In the genomic region with DNA sequence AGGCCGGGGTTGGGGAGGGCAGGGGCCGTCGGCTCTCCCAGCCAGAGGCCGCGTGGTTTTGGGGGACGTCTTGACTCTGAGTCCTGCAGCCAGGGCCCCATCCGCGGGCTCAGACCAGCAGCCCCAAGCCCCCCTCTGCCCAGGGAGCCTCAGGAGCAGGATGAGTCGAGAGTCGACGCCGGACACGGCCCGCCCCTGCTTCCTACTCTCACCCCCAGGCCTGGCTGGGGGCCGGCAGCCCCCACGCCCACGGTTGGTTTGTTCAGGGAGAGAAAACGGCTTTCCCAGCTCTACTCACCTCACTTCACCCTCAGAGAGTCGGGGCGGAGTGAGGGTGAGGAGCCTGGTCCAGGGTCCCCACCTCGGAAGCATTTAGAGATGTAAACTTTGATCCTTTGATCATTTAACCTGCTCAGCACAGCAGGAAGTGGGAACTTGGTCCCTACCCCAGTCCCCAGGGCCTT, we compare ENCODE assay signal across 8 cellular contexts. TPM values are rescaled to one million over a fixed set of nuclear protein-coding genes. Genes with fewer than 3 reads are reported as not detected.
A peak's percentile ranks its signal among the peaks of the same experiment; 100 is the strongest.
DNase-seq lines count a peak whose midpoint lies in the region; ATAC-seq and FAIRE-seq lines count a peak whose summit lies in the region.

No MANE protein-coding gene starts in this region.

- DNase-seq in activated CD8-positive, alpha-beta memory T cell treated with anti-CD3 and anti-CD28 coated beads, Interleukin-2, amount 10 ng/mL, durations not matched to agents 7 days and 5 days = no peak
- DNase-seq in activated CD8-positive, alpha-beta memory T cell treated with anti-CD3 and anti-CD28 coated beads for 24 hours = no peak
- DNase-seq in left colon (peak in 1 of 2 donors; percentile 35), substantia nigra (lab: John Stamatoyannopoulos, UW) (peak in 1 of 49 donors; percentile 43), iPS-NIHi11 (ENCODE audit: low spot score) (no peak), frontal cortex (ENCODE audit: low spot score in 2 of 2) (no peak)

- H3K27ac ChIP-seq in substantia nigra (ENCODE audit: low read depth, low read length, poor library complexity, severe bottlenecking) = peak overlapping the region; percentile 73

- peak overlapping the region; percentile 36 for H3K4me3 Mint-ChIP-seq in activated CD8-positive, alpha-beta memory T cell treated with anti-CD3 and anti-CD28 coated beads, Interleukin-2, amount 10 ng/mL, durations not matched to agents 7 days and 5 days
- H3K4me3 Mint-ChIP-seq in activated T-helper 17 cell treated with anti-CD3 and anti-CD28 coated beads, Interleukin-2, amount 50 U/mL, for 72 hours = peak overlapping the region; percentile 46

- H3K36me3 Mint-ChIP-seq in activated CD8-positive, alpha-beta memory T cell treated with anti-CD3 and anti-CD28 coated beads, Interleukin-2, amount 10 ng/mL, durations not matched to agents 7 days and 5 days = no peaks in the 10 kb centered on the region
- no peaks in the 10 kb centered on the region for H3K36me3 Mint-ChIP-seq in activated T-helper 17 cell treated with anti-CD3 and anti-CD28 coated beads, Interleukin-2, amount 50 U/mL, for 72 hours (ENCODE audit: low read depth)

- H3K4me1 Mint-ChIP-seq in activated CD8-positive, alpha-beta memory T cell treated with anti-CD3 and anti-CD28 coated beads, Interleukin-2, amount 10 ng/mL, durations not matched to agents 7 days and 5 days = peaks cover 3% of the 10 kb centered on the region
- H3K4me1 Mint-ChIP-seq in activated T-helper 17 cell treated with anti-CD3 and anti-CD28 coated beads, Interleukin-2, amount 50 U/mL, for 72 hours = peaks cover 6% of the 10 kb centered on the region

- no peak for FAIRE-seq in frontal cortex (lab: Jason Lieb, UNC)

- ATAC-seq in activated CD8-positive, alpha-beta memory T cell treated with anti-CD3 and anti-CD28 coated beads, Interleukin-2, amount 10 ng/mL, durations not matched to agents 7 days and 5 days = no peak
- peak; percentile 1 for ATAC-seq in activated T-helper 17 cell treated with anti-CD3 and anti-CD28 coated beads, Interleukin-2, amount 50 U/mL, for 72 hours (replicated peaks)
- peak; percentile 32 for ATAC-seq in left colon
- no peak for ATAC-seq in HG03196 (IDR thresholded peaks at IDR 0.05; ENCODE audit: unreplicated experiment)

- no peaks in the 10 kb centered on the region for H3K9me3 Mint-ChIP-seq in activated CD8-positive, alpha-beta memory T cell treated with anti-CD3 and anti-CD28 coated beads, Interleukin-2, amount 10 ng/mL, durations not matched to agents 7 days and 5 days (ENCODE audit: low read depth)
- H3K9me3 Mint-ChIP-seq in activated T-helper 17 cell treated with anti-CD3 and anti-CD28 coated beads, Interleukin-2, amount 50 U/mL, for 72 hours = no peaks in the 10 kb centered on the region

- H3K27ac Mint-ChIP-seq in activated CD8-positive, alpha-beta memory T cell treated with anti-CD3 and anti-CD28 coated beads, Interleukin-2, amount 10 ng/mL, durations not matched to agents 7 days and 5 days = no peak overlapping the region
- H3K27ac Mint-ChIP-seq in activated T-helper 17 cell treated with anti-CD3 and anti-CD28 coated beads, Interleukin-2, amount 50 U/mL, for 72 hours = no peak overlapping the region

- peaks cover 14% of the 10 kb centered on the region for H3K27me3 Mint-ChIP-seq in activated CD8-positive, alpha-beta memory T cell treated with anti-CD3 and anti-CD28 coated beads, Interleukin-2, amount 10 ng/mL, durations not matched to agents 7 days and 5 days
- peaks cover 7% of the 10 kb centered on the region for H3K27me3 Mint-ChIP-seq in activated T-helper 17 cell treated with anti-CD3 and anti-CD28 coated beads, Interleukin-2, amount 50 U/mL, for 72 hours

- intact Hi-C loops in left colon (cut with DNase I, micrococcal nuclease) = no loop called here

- CTCF ChIA-PET in activated CD8-positive, alpha-beta memory T cell treated with anti-CD3 and anti-CD28 coated beads, Interleukin-2, amount 10 ng/mL, durations not matched to agents 7 days and 5 days (lab: Charles Lee) = no interaction called here

RNA-seq across cellular contexts. Expression of gene SNORC, which starts 6.9 kb away (rescaled TPM):
- 1 to 10 TPM; 1.4 to 1.8 TPM for total RNA-seq in activated CD8-positive, alpha-beta memory T cell treated with anti-CD3 and anti-CD28 coated beads, Interleukin-2, amount 10 ng/mL, durations not matched to agents 7 days and 5 days
- total RNA-seq in activated T-helper 17 cell treated with anti-CD3 and anti-CD28 coated beads, Interleukin-2, amount 50 U/mL, for 72 hours = 1 to 10 TPM; 2.0 to 3.1 TPM
- total RNA-seq in left colon = 10 to 100 TPM; 35.0 to 38.2 TPM
- 2.4 TPM for total RNA-seq in frontal cortex

Comparison
In these comparisons a context has a peak if more than half of its experiments do, and no peak if none do; other contexts are left out.
1. ATAC-seq: peak in activated T-helper 17 cell treated with anti-CD3 and anti-CD28 coated beads, Interleukin-2, amount 50 U/mL, for 72 hours (single experiment) and left colon (single experiment); none in activated CD8-positive, alpha-beta memory T cell treated with anti-CD3 and anti-CD28 coated beads, Interleukin-2, amount 10 ng/mL, durations not matched to agents 7 days and 5 days (single experiment) and HG03196 (single experiment).
2. RNA of gene SNORC, which starts 6.9 kb away (total RNA-seq): 35.0 to 38.2 TPM in left colon; 2.0 to 3.1 TPM in activated T-helper 17 cell treated with anti-CD3 and anti-CD28 coated beads, Interleukin-2, amount 50 U/mL, for 72 hours, 2.4 TPM in frontal cortex (single experiment) and 1.4 to 1.8 TPM in activated CD8-positive, alpha-beta memory T cell treated with anti-CD3 and anti-CD28 coated beads, Interleukin-2, amount 10 ng/mL, durations not matched to agents 7 days and 5 days; every median in the first group is over 4 times any median in the second.